In genomic region chr7:86814980-86815379, GRCh38 we compare ENCODE assay signal across 8 cellular contexts.
DNase-seq lines count a peak whose midpoint lies in the region; ATAC-seq and TF ChIP-seq lines count a peak whose summit lies in the region.

No MANE protein-coding gene starts in this region.

- POLR2A ChIA-PET in HEK293T (lab: Yijun Ruan, JAX): no interaction called here

- peak; percentile 76 for DNase-seq in DMS53 (lab: John Stamatoyannopoulos, UW)
- peak; percentile 52 for DNase-seq in HEK293T (ENCODE audit: extremely low spot score)
- DNase-seq in OCI-M1 (lab: John Stamatoyannopoulos, UW): peak; percentile 65
- peak; percentile 77 for DNase-seq in globus pallidus (ENCODE audit: low spot score)
- DNase-seq in LoVo (ENCODE audit: low spot score): no peak
- DNase-seq in dedifferentiated amniotic fluid mesenchymal stem cell (ENCODE audit: extremely low spot score): no peak
- DNase-seq in posterior vena cava (ENCODE audit: low spot score): no peak

- CTCF ChIA-PET in HEK293T (lab: Yijun Ruan, JAX): interaction anchor here (0.6 to 1.3 kb wide), 8 partner anchors 16 to 1779 kb away, joined by 3 to 4 read pairs (median 3); no protein-coding TSS in a partner anchor

- ATAC-seq in HG02938 (IDR thresholded peaks at IDR 0.05; ENCODE audit: unreplicated experiment): no peak

- intact Hi-C loops in posterior vena cava (cut with DNase I): no loop called here

TF ChIP-seq in HEK293T, 16 proteins besides CTCF, POLR2A, EP300 and RAD21:
- TF ChIP-seq L3MBTL2 (conservative IDR thresholded peaks at IDR 0.05) (no peak), ELF4 (IDR thresholded peaks at IDR 0.05) (no peak), ARNT (IDR thresholded peaks at IDR 0.05) (no peak), PKNOX1 (IDR thresholded peaks at IDR 0.05) (no peak), HDGF (IDR thresholded peaks at IDR 0.05; ENCODE audit: borderline replicate concordance) (no peak)

Comparison
In these comparisons a context has a peak if more than half of its experiments do, and no peak if none do; other contexts are left out.
1. DNase-seq: peak in DMS53 (single experiment), HEK293T (single experiment), OCI-M1 (single experiment) and globus pallidus (single experiment); none in LoVo (single experiment), dedifferentiated amniotic fluid mesenchymal stem cell (single experiment) and posterior vena cava (single experiment).